In genomic region chr1:15043934-15044333, GRCh38 we compare ENCODE assay signal across 22 cellular contexts.
"Had no signal": no experiment of that assay in that cellular context is flagged by ENCODE, and none has a peak within 500 bp of the region (broad histone marks: within the 10 kb centered on the region; RNA-seq: fewer than 3 reads in every experiment).

No MANE protein-coding gene starts in this region.

- FAIRE-seq: keratinocyte had no signal

- H3K4me3 ChIP-seq: gastrocnemius medialis, lung, mucosa of descending colon, prostate gland, right atrium auricular region, smooth muscle cell, suprapubic skin, thyroid gland, vagina had no signal

- H3K27ac ChIP-seq: gastrocnemius medialis, prostate gland, right atrium auricular region, suprapubic skin, thyroid gland, vagina had no signal

- H3K9me3 ChIP-seq: gastrocnemius medialis, mucosa of descending colon, prostate gland, right atrium auricular region, suprapubic skin, thyroid gland, vagina had no signal

- DNase-seq: cortex of kidney; effector CD4-positive, alpha-beta T cell; foreskin fibroblast; gastrocnemius medialis; head of caudate nucleus; mucosa of descending colon; naive B cell; stimulated activated CD4-positive, alpha-beta T cell treated with anti-CD3 and anti-CD28 coated beads, Interleukin-4, amount 100 ng/mL, for 4 hours; stimulated activated naive CD8-positive, alpha-beta T cell treated with anti-CD3 and anti-CD28 coated beads, Interleukin-15, Interleukin-2, amounts not matched to agents 100 U/mL and 50 U/mL, for 24 hours; trophoblast cell had no signal

- H3K27me3 ChIP-seq: gastrocnemius medialis, right atrium auricular region, suprapubic skin, thyroid gland, vagina had no signal

- H3K4me2 ChIP-seq: smooth muscle cell had no signal

- H3K36me3 ChIP-seq: gastrocnemius medialis, prostate gland, right atrium auricular region, thyroid gland, vagina had no signal

- H3K4me1 ChIP-seq: gastrocnemius medialis, prostate gland, right atrium auricular region, suprapubic skin, vagina had no signal

- ATAC-seq: gastrocnemius medialis; left lobe of liver; mucosa of descending colon; natural killer cell treated with Interleukin-12 subunit alpha and Interleukin-12 subunit beta and Interleukin-15 and Interleukin-18, amount 100 ng/mL, for 72 hours; sciatic nerve; stimulated activated memory B cell treated with anti-CD40 and anti-IgM and Interleukin-4, amounts not matched to agents 10 μg/mL and 1 μg/mL and 100 μg/mL, for 72 hours; stimulated activated naive CD8-positive, alpha-beta T cell treated with anti-CD3 and anti-CD28 coated beads, Interleukin-15, Interleukin-2, amounts not matched to agents 100 U/mL and 50 U/mL, for 24 hours had no signal
